ENCODE assay signal across 8 cellular contexts in genomic region chr18:77055429-77056310, GRCh38.
A peak's percentile ranks its signal among the peaks of the same experiment; 100 is the strongest.
DNase-seq lines count a peak whose midpoint lies in the region; ATAC-seq lines count a peak whose summit lies in the region.

No MANE protein-coding gene starts in this region.

- peak overlapping the region; percentile 80 for H2BK12ac ChIP-seq in neuronal stem cell (ENCODE audit: low read length)

- ATAC-seq in GM21723 (IDR thresholded peaks at IDR 0.05; ENCODE audit: unreplicated experiment): no peak
- no peak for ATAC-seq in GM18870 (IDR thresholded peaks at IDR 0.05; ENCODE audit: unreplicated experiment)
- no peak for ATAC-seq in HG02938 (IDR thresholded peaks at IDR 0.05; ENCODE audit: unreplicated experiment)

- no peaks in the 10 kb centered on the region for H3K27me3 ChIP-seq in duodenal mucosa (ENCODE audit: control insufficient read depth in 1 of 2, insufficient read depth in 2 of 2, low read length in 2 of 2)
- H3K27me3 ChIP-seq in neuronal stem cell (ENCODE audit: control insufficient read depth in 3 of 3, insufficient read depth in 3 of 3, low read depth in 1 of 3, low read length in 3 of 3): peaks cover 0 to 3% (median 0%) of the 10 kb centered on the region in 3 experiments

- no peak overlapping the region for H2BK5ac ChIP-seq in neuronal stem cell (ENCODE audit: low read length)

- no peak overlapping the region for H3K14ac ChIP-seq in neuronal stem cell (ENCODE audit: low read length)

- no peak overlapping the region for H3K4me2 ChIP-seq in neuronal stem cell (ENCODE audit: insufficient read depth, low read length, poor library complexity, severe bottlenecking)

- peak overlapping the region; percentile 40 for H3K27ac ChIP-seq in duodenal mucosa (ENCODE audit: low read depth, low read length)
- H3K27ac ChIP-seq in neuronal stem cell (replicated peaks; ENCODE audit: low read length): no peak overlapping the region

- no peaks in the 10 kb centered on the region for H3K79me1 ChIP-seq in neuronal stem cell (ENCODE audit: low read depth, low read length)

- H2AFZ ChIP-seq in neuronal stem cell (ENCODE audit: low read length): peak overlapping the region; percentile 83

- peak overlapping the region; percentile 77 for H4K8ac ChIP-seq in neuronal stem cell (ENCODE audit: low read depth, low read length)

- H3K9me3 ChIP-seq in duodenal mucosa (ENCODE audit: control insufficient read depth in 1 of 2, low read length in 2 of 2) (no peaks in the 10 kb centered on the region), neuronal stem cell (replicated peaks in 1 of 2; ENCODE audit: control insufficient read depth in 2 of 2, insufficient read depth in 1 of 2, low read depth in 1 of 2, low read length in 2 of 2) (no peaks in the 10 kb centered on the region)

- H3K23ac ChIP-seq in neuronal stem cell (ENCODE audit: low read depth, low read length, poor library complexity): no peak overlapping the region

- no peak overlapping the region for H2AK5ac ChIP-seq in neuronal stem cell (ENCODE audit: low read depth, low read length)

- H4K91ac ChIP-seq in neuronal stem cell (ENCODE audit: low read depth, low read length, poor library complexity): no peak overlapping the region

- H3K36me3 ChIP-seq in duodenal mucosa (ENCODE audit: control insufficient read depth in 1 of 2, insufficient read depth in 2 of 2, low read length in 2 of 2) (peaks cover 0 to 11% of the 10 kb centered on the region in 2 donors), neuronal stem cell (replicated peaks in 1 of 2; ENCODE audit: control insufficient read depth in 2 of 2, insufficient read depth in 2 of 2, low read length in 2 of 2) (no peaks in the 10 kb centered on the region)

- peaks cover 44 to 59% of the 10 kb centered on the region in 2 donors for H3K4me1 ChIP-seq in duodenal mucosa (ENCODE audit: control insufficient read depth in 1 of 2, insufficient read depth in 2 of 2, low read length in 2 of 2)
- H3K4me1 ChIP-seq in neuronal stem cell (ENCODE audit: control insufficient read depth in 2 of 2, insufficient read depth in 1 of 2, low read depth in 1 of 2, low read length in 2 of 2): peaks cover 30 to 34% of the 10 kb centered on the region in 2 donors

- WGBS in neuronal stem cell (ENCODE audit: extremely low coverage in 2 of 2, insufficient read length in 2 of 2, insufficient replicate concordance in 1 of 2), 2 donors: no CpG with 5 or more reads among the region's 16 CpGs

- DNase-seq in COLO668 (lab: John Stamatoyannopoulos, UW; ENCODE audit: unreplicated experiment): peak; percentile 72
- DNase-seq in MV-4-11 (lab: John Stamatoyannopoulos, UW): peak; percentile 45
- no peak for DNase-seq in neuronal stem cell (ENCODE audit: low spot score)
- no peak for DNase-seq in NCI-H1105 treated with DMSO at 0.1 percent for 48 hours (lab: John Stamatoyannopoulos, UW)

- peak overlapping the region; percentile 40 to 53 for H3K4me3 ChIP-seq in duodenal mucosa (ENCODE audit: low read depth in 1 of 2, low read length in 2 of 2)
- no peak overlapping the region for H3K4me3 ChIP-seq in neuronal stem cell (ENCODE audit: low read length in 2 of 2)

- H2BK15ac ChIP-seq in neuronal stem cell (ENCODE audit: low read length): no peak overlapping the region

- no peak overlapping the region for H3K4ac ChIP-seq in neuronal stem cell (ENCODE audit: low read length)

- H3K9ac ChIP-seq in duodenal mucosa (ENCODE audit: low read depth in 1 of 2, low read length in 2 of 2) (peak overlapping the region; percentile 21 to 39), neuronal stem cell (ENCODE audit: low read depth, low read length, poor library complexity) (no peak overlapping the region)

- H3K18ac ChIP-seq in neuronal stem cell (ENCODE audit: low read length): peak overlapping the region; percentile 46

- H2BK120ac ChIP-seq in neuronal stem cell (ENCODE audit: low read depth, low read length): no peak overlapping the region

Comparison
In these comparisons a context has a peak if more than half of its experiments do, and no peak if none do; other contexts are left out.
1. DNase-seq: peak in COLO668 (single experiment) and MV-4-11 (single experiment); none in neuronal stem cell (single experiment) and NCI-H1105 treated with DMSO at 0.1 percent for 48 hours (single experiment).
2. H3K4me3 ChIP-seq: peak in duodenal mucosa (2 of 2); none in neuronal stem cell (0 of 2).